13 cellular contexts compared by ENCODE assay signal in genomic region chr2:118242216-118242615, GRCh38.
A peak's percentile ranks its signal among the peaks of the same experiment; 100 is the strongest.
DNase-seq lines count a peak whose midpoint lies in the region; ATAC-seq, FAIRE-seq and TF ChIP-seq lines count a peak whose summit lies in the region.
"Had no signal": no experiment of that assay in that cellular context is flagged by ENCODE, and none has a peak within 500 bp of the region (broad histone marks: within the 10 kb centered on the region; RNA-seq: fewer than 3 reads in every experiment).

No MANE protein-coding gene starts in this region.

- H3K4me1 Mint-ChIP-seq in Calu3 (ENCODE audit: low read depth, unreplicated experiment) (peaks cover 18% of the 10 kb centered on the region), glutamatergic neuron (ENCODE audit: low read depth, unreplicated experiment) (no peaks in the 10 kb centered on the region)
- no peaks in the 10 kb centered on the region for H3K4me1 Mint-ChIP-seq in effector memory CD8-positive, alpha-beta T cell (ENCODE audit: low read depth in 2 of 2)

- no peaks in the 10 kb centered on the region for H3K27me3 Mint-ChIP-seq in Calu3 (ENCODE audit: unreplicated experiment)
- H3K27me3 Mint-ChIP-seq in effector memory CD8-positive, alpha-beta T cell = peaks cover 29 to 72% of the 10 kb centered on the region in 2 donors
- no peaks in the 10 kb centered on the region for H3K27me3 Mint-ChIP-seq in glutamatergic neuron (ENCODE audit: unreplicated experiment)

- TF ChIP-seq CTCF in Calu3 (IDR thresholded peaks at IDR 0.05; ENCODE audit: unreplicated experiment) (no peak), bronchial epithelial cell (IDR thresholded peaks at IDR 0.05; ENCODE audit: insufficient read depth, low read length, severe bottlenecking) (no peak), glutamatergic neuron (IDR thresholded peaks at IDR 0.05; ENCODE audit: partially characterized antibody, unreplicated experiment) (no peak)

- no peak overlapping the region for H3K4me3 ChIP-seq in bronchial epithelial cell (ENCODE audit: low read depth, low read length)
- H3K4me3 ChIP-seq: BLaER1, K562, left lung had no signal

- H3K27ac Mint-ChIP-seq in Calu3 (ENCODE audit: unreplicated experiment) (no peak overlapping the region), glutamatergic neuron (ENCODE audit: unreplicated experiment) (no peak overlapping the region)
- no peak overlapping the region for H3K27ac Mint-ChIP-seq in effector memory CD8-positive, alpha-beta T cell
- H3K27ac Mint-ChIP-seq: dendritic cell treated with granulocyte-macrophage colony-stimulating factor and Interleukin-4, amounts not matched to agents 40 ng/mL and 50 ng/mL, for 4 days had no signal

- H3K36me3 ChIP-seq in bronchial epithelial cell (ENCODE audit: control insufficient read depth, insufficient read depth, low read length) = no peaks in the 10 kb centered on the region
- H3K36me3 ChIP-seq: BLaER1, left lung had no signal

- BruUV-seq in Calu3 (replicated peaks; lab: Mats Ljungman, UMichigan) = no TSS peak

- no peak for FAIRE-seq in bronchial epithelial cell (lab: Jason Lieb, UNC)
- FAIRE-seq: K562 had no signal

- H3K36me3 Mint-ChIP-seq in Calu3 (ENCODE audit: insufficient read depth, unreplicated experiment) = no peaks in the 10 kb centered on the region
- no peaks in the 10 kb centered on the region for H3K36me3 Mint-ChIP-seq in effector memory CD8-positive, alpha-beta T cell (ENCODE audit: insufficient read depth)
- peaks cover 5% of the 10 kb centered on the region for H3K36me3 Mint-ChIP-seq in glutamatergic neuron (ENCODE audit: unreplicated experiment)

- ATAC-seq in GM19043 (IDR thresholded peaks at IDR 0.05; ENCODE audit: low read depth, unreplicated experiment) (peak; percentile 78), HG03469 (IDR thresholded peaks at IDR 0.05; ENCODE audit: unreplicated experiment) (peak; percentile 88), HG02884 (IDR thresholded peaks at IDR 0.05; ENCODE audit: unreplicated experiment) (no peak)
- no peak for ATAC-seq in effector memory CD8-positive, alpha-beta T cell (replicated peaks)
- ATAC-seq: K562, left lung had no signal

- no peaks in the 10 kb centered on the region for H3K9me3 Mint-ChIP-seq in Calu3 (ENCODE audit: low read depth, unreplicated experiment)
- H3K9me3 Mint-ChIP-seq in effector memory CD8-positive, alpha-beta T cell = no peaks in the 10 kb centered on the region
- peaks cover 4% of the 10 kb centered on the region for H3K9me3 Mint-ChIP-seq in glutamatergic neuron (ENCODE audit: unreplicated experiment)
- H3K9me3 Mint-ChIP-seq: dendritic cell treated with granulocyte-macrophage colony-stimulating factor and Interleukin-4, amounts not matched to agents 40 ng/mL and 50 ng/mL, for 4 days had no signal

- DNase-seq in Calu3 (peak; percentile 21), bronchial epithelial cell (ENCODE audit: low read depth) (peak; percentile 93), glutamatergic neuron (no peak)
- DNase-seq in effector memory CD8-positive, alpha-beta T cell = no peak
- DNase-seq in activated CD4-positive, alpha-beta T cell treated with anti-CD3 and anti-CD28 coated beads for 1 hour = no peak
- DNase-seq: left lung, NCI-H2107 had no signal

- CTCF ChIA-PET in Calu3 (lab: Charles Lee) = interaction anchor here (1.0 to 1.5 kb wide), 2 partner anchors 9 to 196 kb away, joined by 3 to 4 read pairs; no protein-coding TSS in a partner anchor

- H3K27me3 ChIP-seq in bronchial epithelial cell (ENCODE audit: control insufficient read depth, insufficient read depth, low read length) = no peaks in the 10 kb centered on the region
- H3K27me3 ChIP-seq: BLaER1 had no signal

- H3K4me3 Mint-ChIP-seq in Calu3 (ENCODE audit: low read depth, unreplicated experiment) (no peak overlapping the region), glutamatergic neuron (ENCODE audit: unreplicated experiment) (no peak overlapping the region)
- H3K4me3 Mint-ChIP-seq in effector memory CD8-positive, alpha-beta T cell = no peak overlapping the region
- H3K4me3 Mint-ChIP-seq: dendritic cell treated with granulocyte-macrophage colony-stimulating factor and Interleukin-4, amounts not matched to agents 40 ng/mL and 50 ng/mL, for 4 days had no signal

- intact Hi-C loops in Calu3 (cut with micrococcal nuclease; ENCODE audit: unreplicated experiment) = no loop called here

Comparison
In these comparisons a context has a peak if more than half of its experiments do, and no peak if none do; other contexts are left out.
1. DNase-seq: peak in Calu3 (single experiment) and bronchial epithelial cell (single experiment); none in effector memory CD8-positive, alpha-beta T cell (0 of 3), glutamatergic neuron (single experiment) and activated CD4-positive, alpha-beta T cell treated with anti-CD3 and anti-CD28 coated beads for 1 hour (single experiment).
2. ATAC-seq: peak in GM19043 (single experiment) and HG03469 (single experiment); none in effector memory CD8-positive, alpha-beta T cell (single experiment) and HG02884 (single experiment).